ENCODE assay signal across 14 cellular contexts in the genomic region with DNA sequence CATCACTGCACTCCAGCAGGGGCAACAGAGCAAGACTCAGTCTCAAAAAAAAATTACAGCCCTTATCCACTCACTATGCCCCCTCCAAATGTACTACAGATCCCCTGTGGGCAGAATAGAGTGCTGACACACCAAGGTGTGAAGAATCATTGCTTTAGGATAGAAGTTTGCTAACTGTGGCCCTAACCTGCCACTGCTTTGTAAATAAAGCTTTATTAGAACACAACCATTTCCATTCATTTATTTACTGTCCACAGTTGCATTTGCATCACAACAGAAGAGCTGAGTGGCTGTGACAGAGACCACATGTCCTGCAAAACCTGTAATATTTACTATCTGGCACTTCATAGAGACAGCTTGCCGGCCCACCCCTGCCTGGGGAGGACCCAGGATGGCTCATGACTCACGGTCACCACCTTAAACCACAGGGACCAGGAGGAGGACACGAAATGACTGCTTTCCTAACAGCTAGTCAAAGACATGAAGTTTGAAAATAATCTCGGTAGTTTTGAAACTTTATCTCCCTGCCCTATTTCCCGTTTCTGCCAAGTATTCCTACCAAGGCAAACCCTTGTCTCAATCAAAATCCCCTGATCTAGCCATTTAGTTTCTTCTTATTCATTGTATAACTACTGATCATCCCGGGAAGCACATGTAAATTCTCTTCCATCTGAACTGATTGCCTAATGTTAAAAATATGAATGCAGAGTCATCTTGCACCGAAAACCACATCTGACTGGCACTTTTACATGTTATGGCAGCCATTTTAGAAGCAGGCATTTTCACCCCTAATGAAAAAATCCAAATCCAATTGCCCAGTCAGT.
DNase-seq lines count a peak whose midpoint lies in the region; FAIRE-seq and TF ChIP-seq lines count a peak whose summit lies in the region.
"Had no signal": no experiment of that assay in that cellular context is flagged by ENCODE, and none has a peak within 500 bp of the region (broad histone marks: within the 10 kb centered on the region; RNA-seq: fewer than 3 reads in every experiment).

No MANE protein-coding gene starts in this region.

- no peaks in the 10 kb centered on the region for H3K36me3 Mint-ChIP-seq in MCF 10A (ENCODE audit: insufficient read depth, unreplicated experiment)

- no peak for FAIRE-seq in urothelium cell line (lab: Jason Lieb, UNC)
- FAIRE-seq: pancreas had no signal

- peak overlapping the region; percentile 70 for H3K27ac Mint-ChIP-seq in MCF 10A (ENCODE audit: low read depth, unreplicated experiment)
- H3K27ac Mint-ChIP-seq: type B pancreatic cell had no signal

- POLR2A ChIA-PET in MCF 10A (lab: Yijun Ruan, JAX): interaction anchor here (0.6 to 0.9 kb wide), 3 partner anchors 9 to 427 kb away, joined by 3 read pairs; no protein-coding TSS in a partner anchor

- H3K27me3 ChIP-seq in breast epithelium (no peaks in the 10 kb centered on the region), SJSA1 (replicated peaks) (no peaks in the 10 kb centered on the region)
- H3K27me3 ChIP-seq: pancreas had no signal

- H3K9me3 ChIP-seq in breast epithelium (peaks cover 0 to 9% of the 10 kb centered on the region in 2 donors), SJSA1 (replicated peaks) (no peaks in the 10 kb centered on the region)
- H3K9me3 ChIP-seq: pancreas had no signal

- peak overlapping the region; percentile 0 for H3K4me3 Mint-ChIP-seq in MCF 10A (ENCODE audit: unreplicated experiment)
- H3K4me3 Mint-ChIP-seq: type B pancreatic cell had no signal

- DNase-seq in MCF 10A (ENCODE audit: unreplicated experiment): peak; percentile 68
- DNase-seq in breast epithelium (ENCODE audit: low spot score in 2 of 2): no peak
- DNase-seq in SJSA1 (ENCODE audit: low read depth in 1 of 2, low spot score in 2 of 2): peak in 1 of 2 experiments; percentile 29
- DNase-seq in fibroblast of mammary gland (ENCODE audit: low read depth): peak; percentile 44
- peak; percentile 65 for DNase-seq in urothelium cell line (ENCODE audit: low spot score)
- DNase-seq in SHP77 (lab: John Stamatoyannopoulos, UW): no peak
- DNase-seq in 8988T: no peak
- DNase-seq in erythroblast (lab: John Stamatoyannopoulos, UW): no peak
- DNase-seq: activated gamma-delta T cell, cerebellar nuclear complex, DMS 273 treated with DMSO at 0.1 percent for 48 hours, NCI-H2227 treated with DMSO at 0.1 percent for 48 hours, pancreas had no signal

- H3K27ac ChIP-seq in breast epithelium (no peak overlapping the region), SJSA1 (peak overlapping the region; percentile 4)
- H3K27ac ChIP-seq: pancreas had no signal

- no peak for TF ChIP-seq CTCF in MCF 10A (IDR thresholded peaks at IDR 0.05; ENCODE audit: unreplicated experiment)
- TF ChIP-seq CTCF in breast epithelium (IDR thresholded peaks at IDR 0.05): no peak
- no peak for TF ChIP-seq CTCF in fibroblast of mammary gland (conservative IDR thresholded peaks at IDR 0.05; ENCODE audit: control insufficient read depth, insufficient read depth, low read depth, low read length)

- TF ChIP-seq POLR2A in breast epithelium (IDR thresholded peaks at IDR 0.05): no peak
- no peak for TF ChIP-seq POLR2A in erythroblast (IDR thresholded peaks at IDR 0.05; ENCODE audit: low read length)

- no TSS peak for BruUV-seq in MCF 10A (replicated peaks; lab: Mats Ljungman, UMichigan)

- H3K27me3 Mint-ChIP-seq in MCF 10A (ENCODE audit: insufficient read depth, unreplicated experiment): no peaks in the 10 kb centered on the region

- CTCF ChIA-PET in MCF 10A (lab: Yijun Ruan, JAX): interaction anchor here (0.6 to 1.9 kb wide), 3 partner anchors 9 to 150 kb away, joined by 4 to 6 read pairs (median 4); no protein-coding TSS in a partner anchor

- H3K4me1 ChIP-seq in breast epithelium (no peaks in the 10 kb centered on the region), SJSA1 (replicated peaks) (peaks cover 48% of the 10 kb centered on the region)
- H3K4me1 ChIP-seq: pancreas had no signal

- no peak overlapping the region for H3K4me3 ChIP-seq in breast epithelium
- no peak overlapping the region for H3K4me3 ChIP-seq in SJSA1
- H3K4me3 ChIP-seq in fibroblast of mammary gland (ENCODE audit: control insufficient read depth, low read depth, low read length): no peak overlapping the region
- H3K4me3 ChIP-seq: pancreas had no signal

- H3K36me3 ChIP-seq in breast epithelium: no peaks in the 10 kb centered on the region
- H3K36me3 ChIP-seq in SJSA1: no peaks in the 10 kb centered on the region
- H3K36me3 ChIP-seq: pancreas had no signal

- intact Hi-C loops in MCF 10A (cut with micrococcal nuclease): no loop called here
- intact Hi-C loops in breast epithelium (cut with DNase I; ENCODE audit: low total_unique reads): no loop called here

- peaks cover 29% of the 10 kb centered on the region for H3K9me3 Mint-ChIP-seq in MCF 10A (ENCODE audit: unreplicated experiment)

- H3K4me1 Mint-ChIP-seq in MCF 10A (ENCODE audit: insufficient read depth, unreplicated experiment): peaks cover 6% of the 10 kb centered on the region

Comparison
In these comparisons a context has a peak if more than half of its experiments do, and no peak if none do; other contexts are left out.
1. DNase-seq: peak in MCF 10A (single experiment), fibroblast of mammary gland (single experiment) and urothelium cell line (single experiment); none in breast epithelium (0 of 2), SHP77 (0 of 2), 8988T (single experiment) and erythroblast (0 of 2).